30 cellular contexts compared by ENCODE assay signal in genomic region chr11:11677672-11678356, GRCh38. TPM values are rescaled to one million over a fixed set of nuclear protein-coding genes. Genes with fewer than 3 reads are reported as not detected.
A peak's percentile ranks its signal among the peaks of the same experiment; 100 is the strongest.
DNase-seq lines count a peak whose midpoint lies in the region; ATAC-seq, FAIRE-seq and TF ChIP-seq lines count a peak whose summit lies in the region.
"Had no signal": no experiment of that assay in that cellular context is flagged by ENCODE, and none has a peak within 500 bp of the region (broad histone marks: within the 10 kb centered on the region; RNA-seq: fewer than 3 reads in every experiment).

No MANE protein-coding gene starts in this region.

- H2BK20ac ChIP-seq in H1 (ENCODE audit: low read length) = no peak overlapping the region

- H3K79me2 ChIP-seq in H1 (ENCODE audit: control insufficient read depth in 1 of 2, insufficient read depth in 2 of 2, low read length in 2 of 2) = no peaks in the 10 kb centered on the region

- H2BK15ac ChIP-seq in H1 (ENCODE audit: low read length) = no peak overlapping the region

- H3K4me1 ChIP-seq in left ventricle myocardium inferior (peaks cover 12% of the 10 kb centered on the region), right cardiac atrium (ENCODE audit: control insufficient read depth, insufficient read depth, low read length) (peaks cover 3% of the 10 kb centered on the region), HEK293 (ENCODE audit: control insufficient read depth, insufficient read depth, low read length) (no peaks in the 10 kb centered on the region), H1 (replicated peaks in 1 of 4; ENCODE audit: control insufficient read depth in 3 of 4, insufficient read depth in 4 of 4, low read length in 3 of 4) (no peaks in the 10 kb centered on the region)
- H3K4me1 ChIP-seq: BE2C, BLaER1 had no signal

- no peak overlapping the region for H4K91ac ChIP-seq in H1 (replicated peaks; ENCODE audit: insufficient read length, low read length)

- H3K9me3 ChIP-seq in left ventricle myocardium inferior (replicated peaks) (no peaks in the 10 kb centered on the region), right cardiac atrium (ENCODE audit: control insufficient read depth, low read length) (no peaks in the 10 kb centered on the region), HEK293 (ENCODE audit: control insufficient read depth, insufficient read depth, low read depth, low read length) (no peaks in the 10 kb centered on the region), H1 (ENCODE audit: insufficient read depth in 2 of 2, low read depth in 1 of 2, low read length in 1 of 2) (no peaks in the 10 kb centered on the region)
- H3K9me3 ChIP-seq: BE2C, BLaER1 had no signal

- no peaks in the 10 kb centered on the region for H3K23me2 ChIP-seq in H1 (ENCODE audit: low read depth, low read length)

- H2AFZ ChIP-seq in H1 (ENCODE audit: low read length) = 0 out of 2 replicates have a peak overlapping the region, but pooled peaks have one; percentile 2

- no peak overlapping the region for H3K9ac ChIP-seq in H1 (replicated peaks in 1 of 4; ENCODE audit: extremely low read depth in 1 of 4, low read depth in 3 of 4, low read length in 3 of 4)
- H3K9ac ChIP-seq: BLaER1 had no signal

- TF ChIP-seq CTCF in left ventricle myocardium inferior (IDR thresholded peaks at IDR 0.05; ENCODE audit: borderline replicate concordance) (no peak), HEK293 (tag by site-specific recombination; IDR thresholded peaks at IDR 0.05) (no peak), H1 (IDR thresholded peaks at IDR 0.05; ENCODE audit: control extremely low read depth in 1 of 3, insufficient read depth in 1 of 3, low read depth in 1 of 3, low read length in 3 of 3) (no peak)

- CTCF ChIA-PET in HEK293 (lab: Yijun Ruan, JAX) = interaction anchor here (0.6 kb wide), 1 partner anchor 26 kb away, joined by 4 read pairs; no protein-coding TSS in a partner anchor
- CTCF ChIA-PET in H1 (lab: Charles Lee; ENCODE audit: partially characterized antibody) = interaction anchor here (0.6 to 1.3 kb wide), 3 partner anchors 8 to 158 kb away, joined by 3 to 4 read pairs (median 3); no protein-coding TSS in a partner anchor

- intact Hi-C loops in Right ventricle myocardium superior (cut with DNase I) (no loop called here), left ventricle myocardium inferior (cut with micrococcal nuclease) (no loop called here), left ventricle myocardium superior (cut with micrococcal nuclease) (no loop called here), right cardiac atrium (cut with DNase I) (no loop called here)

- H3K23ac ChIP-seq in H1 (ENCODE audit: insufficient read length) = no peak overlapping the region

- H3K56ac ChIP-seq in H1 (replicated peaks; ENCODE audit: insufficient read length, low read depth, low read length) = no peak overlapping the region

- no peaks in the 10 kb centered on the region for H4K20me1 ChIP-seq in H1 (replicated peaks in 1 of 2; ENCODE audit: control insufficient read depth in 1 of 2, insufficient read depth in 2 of 2, low read length in 2 of 2)
- H4K20me1 ChIP-seq: BLaER1 had no signal

- no peak for DNase-seq in Right ventricle myocardium superior
- no peak for DNase-seq in left ventricle myocardium inferior
- no peak for DNase-seq in left ventricle myocardium superior
- DNase-seq in right cardiac atrium = no peak
- DNase-seq in H1 (ENCODE audit: low read depth in 1 of 2, low spot score in 2 of 2) = no peak
- no peak for DNase-seq in cerebellar cortex (ENCODE audit: low spot score)
- DNase-seq: 8988T; ACHN; BE2C; C1 segment of cervical spinal cord; CD4-positive, alpha-beta memory T cell; CD4-positive, CD25-positive, alpha-beta regulatory T cell; CD8-positive, alpha-beta memory T cell; COR-L47; DMS 273 treated with DMSO at 0.1 percent for 48 hours; DMS153; DMS53; DMS79; DND-41; EL; GDM1 had no signal

- H3K4me3 ChIP-seq in left ventricle myocardium inferior (no peak overlapping the region), right cardiac atrium (ENCODE audit: low read length) (no peak overlapping the region), HEK293 (ENCODE audit: low read depth, low read length) (no peak overlapping the region), H1 (ENCODE audit: extremely low read depth in 1 of 4, insufficient read depth in 2 of 4, low read depth in 3 of 4, low read length in 4 of 4) (no peak overlapping the region)
- H3K4me3 ChIP-seq: BLaER1, GM12878 had no signal

- H3K18ac ChIP-seq in H1 (ENCODE audit: extremely low read depth, low read length) = no peak overlapping the region

- H4K8ac ChIP-seq in H1 (ENCODE audit: extremely low read depth, insufficient read depth, low read length) = no peak overlapping the region

- no peaks in the 10 kb centered on the region for H3K27me3 ChIP-seq in left ventricle myocardium inferior (ENCODE audit: low read depth)
- no peaks in the 10 kb centered on the region for H3K27me3 ChIP-seq in right cardiac atrium (ENCODE audit: control insufficient read depth, insufficient read depth)
- no peaks in the 10 kb centered on the region for H3K27me3 ChIP-seq in H1 (replicated peaks in 1 of 4; ENCODE audit: control insufficient read depth in 3 of 4, extremely low read depth in 1 of 4, insufficient read depth in 3 of 4, low read length in 3 of 4)
- H3K27me3 ChIP-seq: BE2C, BLaER1 had no signal

- 55% methylated on average over 5 of the region's 5 CpGs for WGBS in right cardiac atrium
- WGBS in H1 (ENCODE audit: extremely low coverage in 1 of 2, insufficient coverage in 1 of 2, insufficient read length in 1 of 2, insufficient replicate concordance in 2 of 2, low coverage in 1 of 2, low lambda C conversion rate in 2 of 2, missing lambda C conversion rate in 1 of 2), 2 experiments = 91% methylated on average over 5 of the region's 5 CpGs; no CpG with 5 or more reads in 1 of the 2 experiments

- no peak overlapping the region for H3K27ac ChIP-seq in left ventricle myocardium inferior (replicated peaks)
- H3K27ac ChIP-seq in right cardiac atrium (ENCODE audit: low read length) = no peak overlapping the region
- H3K27ac ChIP-seq in HEK293 (ENCODE audit: extremely low read depth, low read depth, low read length) = no peak overlapping the region
- no peak overlapping the region for H3K27ac ChIP-seq in H1 (ENCODE audit: low read depth, low read length)
- H3K27ac ChIP-seq: BLaER1 had no signal

- H2AK5ac ChIP-seq in H1 (ENCODE audit: low read depth, low read length) = no peak overlapping the region

- H3K14ac ChIP-seq in H1 (ENCODE audit: insufficient read length) = no peak overlapping the region

- no peak overlapping the region for H2BK5ac ChIP-seq in H1 (ENCODE audit: low read depth, low read length)

- no peak for TF ChIP-seq EP300 in H1 (IDR thresholded peaks at IDR 0.05; ENCODE audit: borderline replicate concordance in 1 of 2, low read depth in 2 of 2, low read length in 2 of 2)

- H4K5ac ChIP-seq in H1 (ENCODE audit: insufficient read length, low read depth, low read length) = no peak overlapping the region

- FAIRE-seq in H1 (lab: Jason Lieb, UNC) = no peak
- FAIRE-seq: A204.1, GM12878, GM12892, GM18507 had no signal

- no peak overlapping the region for H3K4me2 ChIP-seq in H1 (ENCODE audit: insufficient read depth in 1 of 2, low read depth in 2 of 2, low read length in 2 of 2)
- H3K4me2 ChIP-seq: BLaER1 had no signal

- no peak for TF ChIP-seq POLR2A in H1 (IDR thresholded peaks at IDR 0.05; ENCODE audit: control extremely low read depth in 1 of 2, low read depth in 2 of 2, low read length in 2 of 2)

- no peak for TF ChIP-seq RAD21 in H1 (IDR thresholded peaks at IDR 0.05 in 1 of 2, conservative IDR thresholded peaks at IDR 0.05 in 1 of 2; ENCODE audit: low read depth in 2 of 2, low read length in 2 of 2)

- H3K4ac ChIP-seq in H1 (replicated peaks; ENCODE audit: insufficient read length, low read depth, low read length) = no peak overlapping the region

- H3K36me3 ChIP-seq in left ventricle myocardium inferior (no peaks in the 10 kb centered on the region), HEK293 (ENCODE audit: control insufficient read depth in 2 of 2, insufficient read depth in 1 of 2, low read length in 2 of 2) (no peaks in the 10 kb centered on the region), H1 (ENCODE audit: control insufficient read depth in 2 of 4, insufficient read depth in 4 of 4, low read length in 3 of 4) (no peaks in the 10 kb centered on the region)
- H3K36me3 ChIP-seq: BE2C, BLaER1 had no signal

- H2BK120ac ChIP-seq in H1 (replicated peaks; ENCODE audit: low read depth, low read length) = no peak overlapping the region

- H3K79me1 ChIP-seq in H1 (ENCODE audit: low read depth, low read length) = no peaks in the 10 kb centered on the region

- H2BK12ac ChIP-seq in H1 (ENCODE audit: low read depth, low read length) = no peak overlapping the region

- POLR2A ChIA-PET in HEK293 (lab: Yijun Ruan, JAX) (no interaction called here), H1 (lab: Charles Lee; ENCODE audit: partially characterized antibody) (no interaction called here)

- peak; percentile 86 for ATAC-seq in Right ventricle myocardium superior (ENCODE audit: poor library complexity)
- peak; percentile 91 for ATAC-seq in left ventricle myocardium superior
- no peak for ATAC-seq in right cardiac atrium
- no peak for ATAC-seq in HG03108 (IDR thresholded peaks at IDR 0.05; ENCODE audit: unreplicated experiment)
- ATAC-seq: GM12878 had no signal

TF ChIP-seq in HEK293, 187 proteins besides CTCF, POLR2A, EP300 and RAD21 (continues in another document):
- no peak for TF ChIP-seq ZNF510 (tag by site-specific recombination; IDR thresholded peaks at IDR 0.05; ENCODE audit: insufficient replicate concordance)

TF ChIP-seq in H1, 55 proteins besides CTCF, POLR2A, EP300 and RAD21 (continues in another document):
- TF ChIP-seq TAF1 (IDR thresholded peaks at IDR 0.05; ENCODE audit: low read depth, low read length) (no peak), ASH2L (IDR thresholded peaks at IDR 0.05; ENCODE audit: low read length) (no peak), FOSL1 (IDR thresholded peaks at IDR 0.05; ENCODE audit: insufficient read depth, low read depth, low read length) (no peak), BACH1 (IDR thresholded peaks at IDR 0.05; ENCODE audit: low read length) (no peak), RFX5 (IDR thresholded peaks at IDR 0.05; ENCODE audit: borderline replicate concordance, low read depth, low read length) (no peak), TCF12 (IDR thresholded peaks at IDR 0.05; ENCODE audit: low read depth, low read length) (no peak)

RNA-seq across cellular contexts. Expression of gene GALNT18, which starts 56.0 kb away (rescaled TPM):
- total RNA-seq in Right ventricle myocardium superior (24.5 TPM), left ventricle myocardium inferior (24.4 TPM), left ventricle myocardium superior (25.3 TPM), right cardiac atrium (10 to 100 TPM; 17.5 to 32.2 (median 25.5) TPM)
- polyA plus RNA-seq in right cardiac atrium (18.4 TPM), H1 (2011; rRNA removed) (9.4 and 10.4 TPM in 2 replicates)
- 5.7 and 6.0 TPM in 2 replicates for total RNA-seq in H1 (2021; fragmentation: NEBNext Ultra II Directional; extraction: Animal tissue kit (Norgen Biotek cat#: 25700))
- polyA plus RNA-seq in H1 (2011; cell fraction: cytosol; rRNA removed) = 9.8 TPM
- polyA plus RNA-seq in H1 (2011; cell fraction: nucleus; rRNA removed) = 10.8 TPM
- polyA plus RNA-seq in H1 (2012, experiment 1 of 2) = 4.8 to 8.5 TPM (median 7.5 TPM) in 4 replicates
- 5.6 TPM for polyA plus RNA-seq in H1 (2012, experiment 2 of 2)
- polyA plus RNA-seq in H1 (2013, experiment 1 of 2) = 5.2 TPM
- polyA plus RNA-seq in H1 (2013, experiment 2 of 2) = 5.5 TPM
- polyA minus RNA-seq in H1 (2011; rRNA and poly(A)+ RNA removed) = 8.5 and 10.6 TPM in 2 replicates
- polyA minus RNA-seq in H1 (2011; cell fraction: cytosol; rRNA and poly(A)+ RNA removed) = 4.2 TPM
- polyA minus RNA-seq in H1 (2011; cell fraction: nucleus; rRNA and poly(A)+ RNA removed) = 15.8 TPM
- total RNA-seq: CD4-positive, alpha-beta memory T cell; CD4-positive, CD25-positive, alpha-beta regulatory T cell; G401 had no signal
- polyA plus RNA-seq: CD14-positive monocyte; CD4-positive, alpha-beta memory T cell; CD8-positive, alpha-beta memory T cell had no signal

Comparison
In these comparisons a context has a peak if more than half of its experiments do, and no peak if none do; other contexts are left out.
1. ATAC-seq: peak in Right ventricle myocardium superior (single experiment) and left ventricle myocardium superior (single experiment); none in right cardiac atrium (0 of 2) and HG03108 (single experiment).